In the genomic region with DNA sequence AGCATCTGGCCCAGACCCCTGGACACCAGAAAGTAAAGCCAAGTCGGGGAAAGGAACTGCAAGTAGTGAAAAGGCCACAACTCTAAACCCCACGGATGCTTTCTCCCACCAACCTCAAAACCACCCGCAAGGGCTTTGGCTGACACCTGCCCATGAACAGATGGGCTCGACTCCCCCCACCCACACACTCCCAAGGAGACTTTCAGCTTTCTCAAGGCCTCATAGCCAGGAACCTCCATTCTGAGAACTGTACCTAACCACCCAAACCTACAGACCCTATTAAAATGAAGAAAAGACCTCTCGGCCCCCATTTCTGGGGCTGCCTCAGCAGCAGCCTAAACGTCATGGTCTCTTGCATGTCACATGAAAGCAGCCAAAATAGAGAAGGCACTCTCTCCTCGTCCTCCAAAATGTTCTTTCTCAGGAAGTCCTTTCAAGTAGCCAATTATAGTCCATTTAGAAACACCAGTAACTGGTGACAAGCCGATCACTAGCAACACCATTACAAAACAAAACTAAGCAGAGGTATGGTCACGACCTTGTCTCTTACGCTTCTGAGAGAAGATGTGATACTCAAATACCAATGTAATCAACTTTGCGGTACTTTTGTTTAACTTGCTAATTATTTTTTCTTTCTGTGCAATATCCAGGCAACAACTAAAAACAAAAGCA, we compare ENCODE assay signal across 8 cellular contexts. TPM values are rescaled to one million over a fixed set of nuclear protein-coding genes. Genes with fewer than 3 reads are reported as not detected.
DNase-seq lines count a peak whose midpoint lies in the region; ATAC-seq, FAIRE-seq and TF ChIP-seq lines count a peak whose summit lies in the region.

No MANE protein-coding gene starts in this region.

- in situ Hi-C loops in ACHN (cut with HindIII; ENCODE audit: low pct_ligation_motif_present, low pct_unique_long_range_greater_than_20kb, low sequenced_read_pairs), result no loop called here

- H3K9me3 Mint-ChIP-seq in activated B cell treated with CpG ODN at 0.5 μM for 24 hours, result no peaks in the 10 kb centered on the region

- H3K27me3 Mint-ChIP-seq in activated B cell treated with CpG ODN at 0.5 μM for 24 hours, result no peaks in the 10 kb centered on the region

- POLR2A ChIA-PET in activated B cell treated with CpG ODN at 0.5 μM for 24 hours (lab: Charles Lee), result interaction anchor here (1.4 to 18.9 kb wide), 3 partner anchors 20 to 88 kb away, joined by 3 to 593 read pairs (median 365); a partner anchor contains a TSS

- peaks cover 32% of the 10 kb centered on the region for H3K36me3 Mint-ChIP-seq in activated B cell treated with CpG ODN at 0.5 μM for 24 hours (ENCODE audit: low read depth)

- WGBS in heart left ventricle, 4 donors, result 21 to 23% (median 21%) methylated on average over 11 of the region's 11 CpGs
- WGBS in stomach, 5 donors, result 21 to 33% (median 24%) methylated on average over 11 of the region's 11 CpGs

- H3K4me3 ChIP-seq in heart left ventricle, result peak overlapping the region; percentile 65 to 100 (median 91)
- peak overlapping the region; percentile 87 to 95 (median 92) for H3K4me3 ChIP-seq in stomach

- H3K36me3 ChIP-seq in heart left ventricle (no peaks in the 10 kb centered on the region), stomach (no peaks in the 10 kb centered on the region)

- TF ChIP-seq EP300 in stomach (IDR thresholded peaks at IDR 0.05), result no peak

- intact Hi-C loops in activated B cell treated with CpG ODN at 0.5 μM for 24 hours (cut with micrococcal nuclease), result loop anchor here (10.0 kb wide), 1 partner anchor 609 kb away; a partner anchor contains a TSS
- intact Hi-C loops in heart left ventricle (cut with DNase I), result loop anchor here in 4 of 10 donors (5.0 to 10.0 kb wide), 2 partner anchors 37 to 59 kb away; no protein-coding TSS in a partner anchor
- intact Hi-C loops in stomach (cut with DNase I; ENCODE audit: low total_unique reads), result no loop called here

- H3K4me1 ChIP-seq in heart left ventricle, result peaks cover 22 to 74% (median 66%) of the 10 kb centered on the region in 12 donors
- H3K4me1 ChIP-seq in stomach, result peaks cover 68 to 82% (median 77%) of the 10 kb centered on the region in 4 donors

- H3K9me3 ChIP-seq in heart left ventricle, result no peaks in the 10 kb centered on the region
- no peaks in the 10 kb centered on the region for H3K9me3 ChIP-seq in stomach

- FAIRE-seq in GM12892 (lab: Jason Lieb, UNC), result peak; percentile 86

- peak overlapping the region; percentile 95 for H3K27ac Mint-ChIP-seq in activated B cell treated with CpG ODN at 0.5 μM for 24 hours

- H3K4me3 Mint-ChIP-seq in activated B cell treated with CpG ODN at 0.5 μM for 24 hours, result peak overlapping the region; percentile 97

- peaks cover 84% of the 10 kb centered on the region for H3K4me1 Mint-ChIP-seq in activated B cell treated with CpG ODN at 0.5 μM for 24 hours

- DNase-seq in GM12892 (ENCODE audit: insufficient read length), result no peak
- no peak for DNase-seq in activated B cell treated with CpG ODN at 0.5 μM for 24 hours
- DNase-seq in heart left ventricle, result peak in 1 of 5 donors; percentile 31
- no peak for DNase-seq in stomach
- DNase-seq in stimulated activated CD4-positive, alpha-beta T cell treated with anti-CD3 and anti-CD28 coated beads, Interleukin-1b, Interleukin-23, amount 100 ng/mL, for 48 hours, result no peak
- no peak for DNase-seq in ACHN

- peak; percentile 21 for ATAC-seq in HG02588 (IDR thresholded peaks at IDR 0.05; ENCODE audit: unreplicated experiment)
- ATAC-seq in activated B cell treated with CpG ODN at 0.5 μM for 24 hours (ENCODE audit: low read depth), result no peak
- peak; percentile 3 to 35 (median 24) for ATAC-seq in heart left ventricle
- ATAC-seq in GM18873 (IDR thresholded peaks at IDR 0.05; ENCODE audit: low FRiP score, unreplicated experiment), result no peak

- TF ChIP-seq POLR2A in GM12892 (IDR thresholded peaks at IDR 0.05; ENCODE audit: low read depth, low read length) (no peak; the same call in 1 of the 2 replicates), heart left ventricle (IDR thresholded peaks at IDR 0.05) (no peak), stomach (IDR thresholded peaks at IDR 0.05) (no peak)

- H3K27me3 ChIP-seq in heart left ventricle, result no peaks in the 10 kb centered on the region
- H3K27me3 ChIP-seq in stomach, result no peaks in the 10 kb centered on the region

- H3K27ac ChIP-seq in heart left ventricle (peak overlapping the region; percentile 96 to 100 (median 99)), stomach (peak overlapping the region; percentile 59 to 99 (median 97))

- TF ChIP-seq CTCF in activated B cell treated with CpG ODN at 0.5 μM for 24 hours (IDR thresholded peaks at IDR 0.05) (no peak), heart left ventricle (IDR thresholded peaks at IDR 0.05) (no peak), stomach (IDR thresholded peaks at IDR 0.05) (no peak)

- CTCF ChIA-PET in activated B cell treated with CpG ODN at 0.5 μM for 24 hours (lab: Charles Lee), result no interaction called here

RNA-seq across cellular contexts. Expression of a gene that starts 2.9 kb away (rescaled TPM):
- polyA plus RNA-seq in GM12892 (2012; ENCODE audit: missing spikeins), result 33.9 TPM
- total RNA-seq in activated B cell treated with CpG ODN at 0.5 μM for 24 hours (111 and 118 TPM in 2 replicates), heart left ventricle (10 to 100 TPM; 27.4 to 73.3 (median 44.8) TPM), stomach (100 to 1,000 TPM in 1 of 5 donors, 10 to 100 TPM in 3, 1 to 10 TPM in 1; 6.4 to 125 (median 25.0) TPM)
- polyA plus RNA-seq in heart left ventricle (10 to 100 TPM; 10.6 to 37.2 TPM), stomach (10 to 100 TPM; 23.4 to 31.4 (median 24.8) TPM)

Comparison
In these comparisons a context has a peak if more than half of its experiments do, and no peak if none do; other contexts are left out.
1. ATAC-seq: peak in HG02588 (single experiment) and heart left ventricle (4 of 4); none in activated B cell treated with CpG ODN at 0.5 μM for 24 hours (single experiment) and GM18873 (single experiment).